In the genomic region with DNA sequence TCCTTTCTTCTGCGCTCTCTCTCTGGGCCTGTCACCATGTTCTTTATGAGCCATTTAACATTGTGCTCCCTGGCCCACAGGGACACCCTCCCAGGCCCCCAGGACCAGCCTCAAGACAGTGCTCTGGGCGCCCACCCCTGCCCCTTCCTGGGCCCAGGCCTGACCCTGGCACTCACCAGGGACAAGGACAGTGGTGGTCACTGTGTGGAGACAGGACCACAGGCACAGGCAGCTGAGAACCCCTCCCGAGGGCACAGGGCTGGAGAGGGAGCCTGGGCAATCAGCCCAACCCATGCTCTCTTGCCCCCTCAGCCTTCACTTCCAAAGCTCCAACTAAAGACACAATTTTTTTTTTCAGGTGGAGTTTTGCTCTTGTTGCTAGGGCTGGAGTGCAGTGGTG, we compare ENCODE assay signal across 23 cellular contexts.
DNase-seq lines count a peak whose midpoint lies in the region; ATAC-seq and TF ChIP-seq lines count a peak whose summit lies in the region.
"Had no signal": no experiment of that assay in that cellular context is flagged by ENCODE, and none has a peak within 500 bp of the region (broad histone marks: within the 10 kb centered on the region; RNA-seq: fewer than 3 reads in every experiment).

No MANE protein-coding gene starts in this region.

- H3K36me3 ChIP-seq in BLaER1 treated with 17β-estradiol and CSF1 and Interleukin-3, amounts not matched to agents 10 nM and 100 nM: no peaks in the 10 kb centered on the region
- H3K36me3 ChIP-seq: upper lobe of right lung had no signal

- peak overlapping the region in 4 of 10 experiments; percentile 20 to 54 (median 44); a peak in 5 of 20 replicates for H3K4me3 ChIP-seq in BLaER1 treated with 17β-estradiol and CSF1 and Interleukin-3, amounts not matched to agents 10 nM and 100 nM
- H3K4me3 ChIP-seq: body of pancreas, GM23338 had no signal

- POLR2A ChIA-PET in activated CD4-positive, alpha-beta T cell treated with anti-CD3 and anti-CD28 coated beads, Interleukin-2, amount 10 ng/mL, durations not matched to agents 7 days and 5 days (lab: Charles Lee): no interaction called here

- H3K9ac ChIP-seq in BLaER1 treated with 17β-estradiol and CSF1 and Interleukin-3, amounts not matched to agents 10 nM and 100 nM: peak overlapping the region; percentile 11 to 82 (median 58); a peak in 19 of 22 replicates

- DNase-seq in activated CD4-positive, alpha-beta T cell treated with anti-CD3 and anti-CD28 coated beads, Interleukin-2, amount 10 ng/mL, durations not matched to agents 7 days and 5 days: no peak
- no peak for DNase-seq in activated CD4-positive, alpha-beta T cell treated with anti-CD3 and anti-CD28 coated beads, Interleukin-2, amount 50 U/mL, for 1 hour
- DNase-seq in central memory CD8-positive, alpha-beta T cell (ENCODE audit: low spot score in 2 of 2): no peak
- DNase-seq in neural crest cell (ENCODE audit: low read depth, low spot score) (no peak), NCI-H345 treated with DMSO at 0.1 percent for 48 hours (lab: John Stamatoyannopoulos, UW; ENCODE audit: unreplicated experiment) (no peak), NCI-H2196 treated with DMSO at 0.1 percent for 48 hours (lab: John Stamatoyannopoulos, UW; ENCODE audit: unreplicated experiment) (no peak), cortex of kidney (lab: John Stamatoyannopoulos, UW) (no peak)
- DNase-seq: 8988T; activated CD4-positive, alpha-beta T cell treated with anti-CD3 and anti-CD28 coated beads for 1 hour; activated gamma-delta T cell treated with Interleukin-2 at 50 U/mL for 16 hours; activated T-cell treated with anti-CD3 and anti-CD28 coated beads, Interleukin-2, amount 50 U/mL, for 24 hours; body of pancreas; CD4-positive, alpha-beta T cell; cerebellar nuclear complex; kidney glomerular epithelial cell; NCI-H1417 treated with DMSO at 0.1 percent for 48 hours; NCI-H2029 treated with DMSO at 0.1 percent for 48 hours; NCI-H526; stimulated activated CD4-positive, alpha-beta T cell treated with anti-CD3 and anti-CD28 coated beads, Interleukin-4, amount 100 ng/mL, for 1 hour; upper lobe of right lung had no signal

- peak overlapping the region in 10 of 11 experiments; percentile 26 to 70 (median 58); a peak in 19 of 22 replicates for H3K27ac ChIP-seq in BLaER1 treated with 17β-estradiol and CSF1 and Interleukin-3, amounts not matched to agents 10 nM and 100 nM
- H3K27ac ChIP-seq: upper lobe of right lung had no signal

- peaks cover 0 to 30% (median 0%) of the 10 kb centered on the region in 11 experiments; a peak in 6 of 22 replicates for H3K27me3 ChIP-seq in BLaER1 treated with 17β-estradiol and CSF1 and Interleukin-3, amounts not matched to agents 10 nM and 100 nM
- H3K27me3 ChIP-seq: body of pancreas, upper lobe of right lung had no signal

- H3K9me3 Mint-ChIP-seq in activated CD4-positive, alpha-beta T cell treated with anti-CD3 and anti-CD28 coated beads, Interleukin-2, amount 10 ng/mL, durations not matched to agents 7 days and 5 days: no peaks in the 10 kb centered on the region
- H3K9me3 Mint-ChIP-seq in central memory CD8-positive, alpha-beta T cell: no peaks in the 10 kb centered on the region
- H3K9me3 Mint-ChIP-seq in neural crest cell: no peaks in the 10 kb centered on the region
- H3K9me3 Mint-ChIP-seq: activated T-cell treated with anti-CD3 and anti-CD28 coated beads, Interleukin-2, amount 50 U/mL, for 24 hours; CD4-positive, alpha-beta T cell; GM23338 had no signal

- peaks cover 37% of the 10 kb centered on the region for H3K4me1 Mint-ChIP-seq in activated CD4-positive, alpha-beta T cell treated with anti-CD3 and anti-CD28 coated beads, Interleukin-2, amount 10 ng/mL, durations not matched to agents 7 days and 5 days
- peaks cover 46% of the 10 kb centered on the region for H3K4me1 Mint-ChIP-seq in central memory CD8-positive, alpha-beta T cell
- H3K4me1 Mint-ChIP-seq in neural crest cell: peaks cover 53% of the 10 kb centered on the region

- no peak for TF ChIP-seq CTCF in neural crest cell (conservative IDR thresholded peaks at IDR 0.05)

- no peak for ATAC-seq in central memory CD8-positive, alpha-beta T cell (replicated peaks; ENCODE audit: extremely low read depth, poor library complexity, severe bottlenecking)
- ATAC-seq: body of pancreas, GM23338, Right ventricle myocardium inferior, upper lobe of right lung had no signal

- H3K9me3 ChIP-seq in BLaER1 treated with 17β-estradiol and CSF1 and Interleukin-3, amounts not matched to agents 10 nM and 100 nM (replicated peaks in 1 of 11): peaks cover 0 to 12% (median 8%) of the 10 kb centered on the region in 11 experiments; a peak in 13 of 22 replicates
- H3K9me3 ChIP-seq: body of pancreas, upper lobe of right lung had no signal

- H3K36me3 Mint-ChIP-seq in activated CD4-positive, alpha-beta T cell treated with anti-CD3 and anti-CD28 coated beads, Interleukin-2, amount 10 ng/mL, durations not matched to agents 7 days and 5 days (ENCODE audit: low read depth): no peaks in the 10 kb centered on the region
- H3K36me3 Mint-ChIP-seq in central memory CD8-positive, alpha-beta T cell (ENCODE audit: insufficient read depth): peaks cover 3% of the 10 kb centered on the region
- H3K36me3 Mint-ChIP-seq in neural crest cell (ENCODE audit: low read depth): no peaks in the 10 kb centered on the region

- CTCF ChIA-PET in activated CD4-positive, alpha-beta T cell treated with anti-CD3 and anti-CD28 coated beads, Interleukin-2, amount 10 ng/mL, durations not matched to agents 7 days and 5 days (lab: Charles Lee): no interaction called here

- peaks cover 0 to 45% (median 0%) of the 10 kb centered on the region in 11 experiments; a peak in 5 of 22 replicates for H4K20me1 ChIP-seq in BLaER1 treated with 17β-estradiol and CSF1 and Interleukin-3, amounts not matched to agents 10 nM and 100 nM

- no peaks in the 10 kb centered on the region for H3K27me3 Mint-ChIP-seq in activated CD4-positive, alpha-beta T cell treated with anti-CD3 and anti-CD28 coated beads, Interleukin-2, amount 10 ng/mL, durations not matched to agents 7 days and 5 days
- H3K27me3 Mint-ChIP-seq in central memory CD8-positive, alpha-beta T cell: no peaks in the 10 kb centered on the region
- H3K27me3 Mint-ChIP-seq in neural crest cell (ENCODE audit: low read depth): peaks cover 3% of the 10 kb centered on the region

- peak overlapping the region; percentile 89 to 100 (median 95) for H3K4me2 ChIP-seq in BLaER1 treated with 17β-estradiol and CSF1 and Interleukin-3, amounts not matched to agents 10 nM and 100 nM
- H3K4me2 ChIP-seq: GM23338 had no signal

- peaks cover 69 to 85% (median 77%) of the 10 kb centered on the region in 10 experiments for H3K4me1 ChIP-seq in BLaER1 treated with 17β-estradiol and CSF1 and Interleukin-3, amounts not matched to agents 10 nM and 100 nM
- H3K4me1 ChIP-seq: body of pancreas had no signal

- H3K4me3 Mint-ChIP-seq in activated CD4-positive, alpha-beta T cell treated with anti-CD3 and anti-CD28 coated beads, Interleukin-2, amount 10 ng/mL, durations not matched to agents 7 days and 5 days: no peak overlapping the region
- H3K4me3 Mint-ChIP-seq in central memory CD8-positive, alpha-beta T cell: peak overlapping the region; percentile 36
- H3K4me3 Mint-ChIP-seq in neural crest cell: no peak overlapping the region
- H3K4me3 Mint-ChIP-seq: activated T-cell treated with anti-CD3 and anti-CD28 coated beads, Interleukin-2, amount 50 U/mL, for 24 hours; CD4-positive, alpha-beta T cell; GM23338 had no signal

- peak overlapping the region; percentile 46 for H3K27ac Mint-ChIP-seq in activated CD4-positive, alpha-beta T cell treated with anti-CD3 and anti-CD28 coated beads, Interleukin-2, amount 10 ng/mL, durations not matched to agents 7 days and 5 days
- peak overlapping the region; percentile 99 for H3K27ac Mint-ChIP-seq in central memory CD8-positive, alpha-beta T cell (ENCODE audit: low read depth)
- H3K27ac Mint-ChIP-seq in neural crest cell (ENCODE audit: unreplicated experiment): peak overlapping the region; percentile 57
- H3K27ac Mint-ChIP-seq: activated T-cell treated with anti-CD3 and anti-CD28 coated beads, Interleukin-2, amount 50 U/mL, for 24 hours; CD4-positive, alpha-beta T cell; GM23338 had no signal

Comparison
In these comparisons a context has a peak if more than half of its experiments do, and no peak if none do; other contexts are left out.
1. H3K27ac Mint-ChIP-seq: peak in every context shown above with its lines; median percentile 99 in central memory CD8-positive, alpha-beta T cell; 57 in neural crest cell; 46 in activated CD4-positive, alpha-beta T cell treated with anti-CD3 and anti-CD28 coated beads, Interleukin-2, amount 10 ng/mL, durations not matched to agents 7 days and 5 days.